Comparison of ENCODE assay signal across 18 cellular contexts in the genomic region with DNA sequence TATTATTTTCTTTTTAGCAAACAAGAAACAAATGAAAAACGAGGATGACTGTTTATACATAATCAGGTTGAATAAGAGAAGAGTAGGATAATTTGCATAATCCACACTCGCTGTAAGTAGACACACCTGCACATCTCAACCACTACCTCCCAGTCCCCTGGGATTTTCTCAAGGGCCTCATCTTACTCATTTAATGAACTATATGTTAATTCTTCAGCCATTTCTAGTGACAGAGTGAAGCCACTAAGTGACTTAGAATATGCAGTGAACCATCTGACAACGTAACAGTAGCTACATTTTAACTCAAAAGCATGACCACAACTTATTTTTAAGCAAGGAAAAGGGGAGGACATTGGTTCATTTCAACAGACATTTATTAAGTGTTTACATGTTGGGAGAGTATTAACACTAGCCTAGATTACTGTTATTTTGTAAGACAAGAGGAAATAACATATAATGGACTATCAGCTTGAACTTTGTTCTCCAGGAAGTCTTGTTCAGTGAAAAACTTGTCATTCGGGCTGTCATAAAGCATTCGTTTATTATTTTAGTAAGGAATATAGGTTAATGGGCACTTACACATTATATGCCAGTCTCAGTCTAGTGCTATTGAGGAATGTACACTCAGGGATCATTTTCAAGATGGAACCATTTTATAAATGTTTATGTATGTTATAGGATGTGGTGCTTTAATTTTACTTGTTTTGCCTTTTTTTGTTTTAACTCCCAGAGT.
DNase-seq lines count a peak whose midpoint lies in the region; ATAC-seq and TF ChIP-seq lines count a peak whose summit lies in the region.
"Had no signal": no experiment of that assay in that cellular context is flagged by ENCODE, and none has a peak within 500 bp of the region (broad histone marks: within the 10 kb centered on the region; RNA-seq: fewer than 3 reads in every experiment).

No MANE protein-coding gene starts in this region.

- CTCF ChIA-PET in activated CD8-positive, alpha-beta T cell treated with anti-CD3 and anti-CD28 coated beads for 36 hours (lab: Charles Lee), result no interaction called here

- no peaks in the 10 kb centered on the region for H3K36me3 Mint-ChIP-seq in activated CD8-positive, alpha-beta T cell treated with anti-CD3 and anti-CD28 coated beads for 36 hours (ENCODE audit: low read depth)
- H3K36me3 Mint-ChIP-seq: naive B cell; stimulated activated effector memory CD8-positive, alpha-beta T cell treated with anti-CD3 and anti-CD28 coated beads, Interleukin-12 subunit alpha, Interleukin-12 subunit beta, amount 100 ng/mL, for 72 hours had no signal

- intact Hi-C loops in activated CD8-positive, alpha-beta T cell treated with anti-CD3 and anti-CD28 coated beads for 36 hours (cut with micrococcal nuclease), result no loop called here

- H3K27me3 ChIP-seq in brain microvascular endothelial cell (replicated peaks), result no peaks in the 10 kb centered on the region
- H3K27me3 ChIP-seq: tibial nerve had no signal

- peaks cover 7% of the 10 kb centered on the region for H3K9me3 Mint-ChIP-seq in activated CD8-positive, alpha-beta T cell treated with anti-CD3 and anti-CD28 coated beads for 36 hours

- in situ Hi-C loops in brain microvascular endothelial cell (cut with HindIII; ENCODE audit: low pct_ligation_motif_present, low sequenced_read_pairs), result no loop called here

- H3K36me3 ChIP-seq in brain microvascular endothelial cell (replicated peaks), result no peaks in the 10 kb centered on the region
- H3K36me3 ChIP-seq: tibial nerve had no signal

- no peak overlapping the region for H3K27ac Mint-ChIP-seq in activated CD8-positive, alpha-beta T cell treated with anti-CD3 and anti-CD28 coated beads for 36 hours
- H3K27ac Mint-ChIP-seq: naive B cell; stimulated activated effector memory CD8-positive, alpha-beta T cell treated with anti-CD3 and anti-CD28 coated beads, Interleukin-12 subunit alpha, Interleukin-12 subunit beta, amount 100 ng/mL, for 72 hours had no signal

- H3K4me1 Mint-ChIP-seq in activated CD8-positive, alpha-beta T cell treated with anti-CD3 and anti-CD28 coated beads for 36 hours (ENCODE audit: low read depth), result no peaks in the 10 kb centered on the region
- H3K4me1 Mint-ChIP-seq: naive B cell; stimulated activated effector memory CD8-positive, alpha-beta T cell treated with anti-CD3 and anti-CD28 coated beads, Interleukin-12 subunit alpha, Interleukin-12 subunit beta, amount 100 ng/mL, for 72 hours had no signal

- H3K4me3 Mint-ChIP-seq in activated CD8-positive, alpha-beta T cell treated with anti-CD3 and anti-CD28 coated beads for 36 hours, result no peak overlapping the region
- H3K4me3 Mint-ChIP-seq: naive B cell; stimulated activated effector memory CD8-positive, alpha-beta T cell treated with anti-CD3 and anti-CD28 coated beads, Interleukin-12 subunit alpha, Interleukin-12 subunit beta, amount 100 ng/mL, for 72 hours had no signal

- no peaks in the 10 kb centered on the region for H3K27me3 Mint-ChIP-seq in activated CD8-positive, alpha-beta T cell treated with anti-CD3 and anti-CD28 coated beads for 36 hours
- H3K27me3 Mint-ChIP-seq: naive B cell had no signal

- H3K27ac ChIP-seq in brain microvascular endothelial cell, result no peak overlapping the region
- H3K27ac ChIP-seq: tibial nerve had no signal

- no peak for TF ChIP-seq CTCF in brain microvascular endothelial cell (IDR thresholded peaks at IDR 0.05; ENCODE audit: low read depth, low read length, missing control alignments)
- TF ChIP-seq CTCF in activated CD8-positive, alpha-beta T cell treated with anti-CD3 and anti-CD28 coated beads for 36 hours (IDR thresholded peaks at IDR 0.05), result no peak

- DNase-seq in NCI-H2107 treated with DMSO at 0.1 percent for 48 hours (lab: John Stamatoyannopoulos, UW; ENCODE audit: unreplicated experiment), result peak; percentile 2
- no peak for DNase-seq in NCI-H2107 (lab: John Stamatoyannopoulos, UW)
- no peak for DNase-seq in brain microvascular endothelial cell
- no peak for DNase-seq in NCI-H1694 (lab: John Stamatoyannopoulos, UW)
- no peak for DNase-seq in activated CD8-positive, alpha-beta T cell treated with anti-CD3 and anti-CD28 coated beads for 36 hours
- no peak for DNase-seq in NCI-H446 treated with DMSO at 0.1 percent for 48 hours (lab: John Stamatoyannopoulos, UW)
- DNase-seq: activated effector memory CD4-positive, alpha-beta T cell treated with anti-CD3 and anti-CD28 coated beads, Interleukin-2, amount 50 U/mL, for 16 hours; aorta; cortex of kidney; DMS53; naive B cell; NCI-H748 treated with DMSO at 0.1 percent for 48 hours; SW 1271 had no signal

- H3K4me3 ChIP-seq in brain microvascular endothelial cell (ENCODE audit: low read depth, low read length), result no peak overlapping the region
- H3K4me3 ChIP-seq: lung, tibial nerve had no signal

- POLR2A ChIA-PET in activated CD8-positive, alpha-beta T cell treated with anti-CD3 and anti-CD28 coated beads for 36 hours (lab: Charles Lee), result interaction anchor here (0.6 kb wide), 1 partner anchor 127 kb away, joined by 3 read pairs; no protein-coding TSS in a partner anchor

- ATAC-seq in HG02763 (IDR thresholded peaks at IDR 0.05; ENCODE audit: unreplicated experiment), result peak; percentile 74
- peak; percentile 75 for ATAC-seq in HG03460 (IDR thresholded peaks at IDR 0.05; ENCODE audit: unreplicated experiment)
- ATAC-seq in activated CD8-positive, alpha-beta T cell treated with anti-CD3 and anti-CD28 coated beads for 36 hours, result no peak
- ATAC-seq: stimulated activated effector memory CD8-positive, alpha-beta T cell treated with anti-CD3 and anti-CD28 coated beads, Interleukin-12 subunit alpha, Interleukin-12 subunit beta, amount 100 ng/mL, for 72 hours had no signal
